ENCODE assay signal across 7 cellular contexts in genomic region chr15:59687831-59688230, GRCh38. TPM values are rescaled to one million over a fixed set of nuclear protein-coding genes. Genes with fewer than 3 reads are reported as not detected.
DNase-seq lines count a peak whose midpoint lies in the region; ATAC-seq and TF ChIP-seq lines count a peak whose summit lies in the region.

No MANE protein-coding gene starts in this region.

- H3K4me3 ChIP-seq in HUES48 (ENCODE audit: low read depth, low read length) (peak overlapping the region; percentile 86), WI38 (ENCODE audit: low read depth, low read length) (peak overlapping the region; percentile 96), gastrocnemius medialis (peak overlapping the region; percentile 87 to 99 (median 98))

- no peak for ATAC-seq in gastrocnemius medialis

- H3K36me3 ChIP-seq in HUES48 (ENCODE audit: control insufficient read depth, insufficient read depth, low read length), result peaks cover 17% of the 10 kb centered on the region
- no peaks in the 10 kb centered on the region for H3K36me3 ChIP-seq in gastrocnemius medialis

- no peak overlapping the region for H3K27ac ChIP-seq in HUES48 (ENCODE audit: low read depth, low read length)
- peak overlapping the region; percentile 96 to 100 (median 98) for H3K27ac ChIP-seq in gastrocnemius medialis

- TF ChIP-seq CTCF in WI38 (IDR thresholded peaks at IDR 0.05; ENCODE audit: low read depth, low read length), result no peak
- no peak for TF ChIP-seq CTCF in gastrocnemius medialis (IDR thresholded peaks at IDR 0.05 in 4 of 5, conservative IDR thresholded peaks at IDR 0.05 in 1 of 5)

- in situ Hi-C loops in gastrocnemius medialis (cut with MboI; ENCODE audit: low sequenced_read_pairs in 4 of 4), result loop anchor here in 1 of 4 donors (25.0 kb wide), 1 partner anchor 774 kb away; no protein-coding TSS in a partner anchor

- peak overlapping the region; percentile 96; the same call in 1 of the 2 replicates for H3K9ac ChIP-seq in HUES48 (ENCODE audit: low read depth, low read length)

- no peak for TF ChIP-seq POLR2A in gastrocnemius medialis (IDR thresholded peaks at IDR 0.05)

- DNase-seq in GF-D8 (lab: John Stamatoyannopoulos, UW) (peak; percentile 49), foreskin melanocyte (peak; percentile 37), gastrocnemius medialis (no peak), NCI-H1694 treated with DMSO at 0.1 percent for 48 hours (lab: John Stamatoyannopoulos, UW) (no peak), posterior cingulate gyrus (no peak)

- peaks cover 11% of the 10 kb centered on the region for H3K27me3 ChIP-seq in HUES48 (ENCODE audit: control insufficient read depth, insufficient read depth, low read length)
- no peaks in the 10 kb centered on the region for H3K27me3 ChIP-seq in gastrocnemius medialis

- peaks cover 5% of the 10 kb centered on the region; the same call in 1 of the 2 replicates for H3K4me1 ChIP-seq in HUES48 (ENCODE audit: control insufficient read depth, insufficient read depth, low read length)
- peaks cover 40 to 54% of the 10 kb centered on the region in 2 donors for H3K4me1 ChIP-seq in gastrocnemius medialis

- H3K9me3 ChIP-seq in HUES48 (ENCODE audit: control insufficient read depth, insufficient read depth, low read length) (no peaks in the 10 kb centered on the region), gastrocnemius medialis (no peaks in the 10 kb centered on the region)

- intact Hi-C loops in gastrocnemius medialis (cut with DNase I; ENCODE audit: low total_unique reads) (no loop called here), posterior cingulate gyrus (cut with DNase I) (loop anchor here (2.0 kb wide), 1 partner anchor 31 kb away; the partner anchor contains the start of gene GTF2A2)

RNA-seq across cellular contexts. Expression of gene BNIP2, which starts 1.3 kb away (rescaled TPM):
- 100 to 1,000 TPM; 120 to 147 (median 137) TPM for total RNA-seq in gastrocnemius medialis

RNA-seq across cellular contexts. Expression of gene GTF2A2, which starts 30.5 kb away (rescaled TPM):
- 10 to 100 TPM; 37.9 to 86.0 (median 53.5) TPM for total RNA-seq in gastrocnemius medialis

Comparison
In these comparisons a context has a peak if more than half of its experiments do, and no peak if none do; other contexts are left out.
1. DNase-seq: peak in GF-D8 (single experiment) and foreskin melanocyte (single experiment); none in gastrocnemius medialis (0 of 2), NCI-H1694 treated with DMSO at 0.1 percent for 48 hours (single experiment) and posterior cingulate gyrus (0 of 10).
2. Peak in every context shown above with its lines, with median percentiles within 50 percentile points of each other: H3K4me3 ChIP-seq.